Comparison of ENCODE assay signal across 23 cellular contexts in genomic region chr5:5371005-5371404, GRCh38.
DNase-seq lines count a peak whose midpoint lies in the region; ATAC-seq, FAIRE-seq and TF ChIP-seq lines count a peak whose summit lies in the region.
"Had no signal": no experiment of that assay in that cellular context is flagged by ENCODE, and none has a peak within 500 bp of the region (broad histone marks: within the 10 kb centered on the region; RNA-seq: fewer than 3 reads in every experiment).

No MANE protein-coding gene starts in this region.

- peaks cover 10 to 40% (median 22%) of the 10 kb centered on the region in 10 experiments for H3K4me1 ChIP-seq in BLaER1 treated with 17β-estradiol and CSF1 and Interleukin-3, amounts not matched to agents 10 nM and 100 nM

- 0 out of 22 replicates have a peak, but pooled peaks cover 0 to 3% (median 0%) of the 10 kb centered on the region in 11 experiments for H3K9me3 ChIP-seq in BLaER1 treated with 17β-estradiol and CSF1 and Interleukin-3, amounts not matched to agents 10 nM and 100 nM (replicated peaks in 1 of 11)
- H3K9me3 ChIP-seq: BE2C had no signal

- H3K9ac ChIP-seq in BLaER1 treated with 17β-estradiol and CSF1 and Interleukin-3, amounts not matched to agents 10 nM and 100 nM: no peak overlapping the region

- H3K36me3 ChIP-seq in BLaER1 treated with 17β-estradiol and CSF1 and Interleukin-3, amounts not matched to agents 10 nM and 100 nM: no peaks in the 10 kb centered on the region
- H3K36me3 ChIP-seq: BE2C had no signal

- FAIRE-seq in HTR-8/SVneo (lab: Jason Lieb, UNC): peak; percentile 23
- FAIRE-seq: A204.1, G401.6, GM12891, GM19239 had no signal

- no peak for TF ChIP-seq CTCF in VCaP (conservative IDR thresholded peaks at IDR 0.05)

- ATAC-seq in GM19397 (IDR thresholded peaks at IDR 0.05; ENCODE audit: unreplicated experiment): no peak

- H3K4me2 ChIP-seq in BLaER1 treated with 17β-estradiol and CSF1 and Interleukin-3, amounts not matched to agents 10 nM and 100 nM: peak overlapping the region in 6 of 11 experiments; percentile 29 to 53 (median 46); a peak in 9 of 22 replicates

- no peaks in the 10 kb centered on the region for H4K20me1 ChIP-seq in BLaER1 treated with 17β-estradiol and CSF1 and Interleukin-3, amounts not matched to agents 10 nM and 100 nM

- no peak overlapping the region for H3K27ac ChIP-seq in BLaER1 treated with 17β-estradiol and CSF1 and Interleukin-3, amounts not matched to agents 10 nM and 100 nM
- H3K27ac ChIP-seq in VCaP: peak overlapping the region; percentile 58; the same call in 1 of the 2 replicates

- no peak overlapping the region for H3K4me3 ChIP-seq in BLaER1 treated with 17β-estradiol and CSF1 and Interleukin-3, amounts not matched to agents 10 nM and 100 nM

- DNase-seq in HTR-8/SVneo (ENCODE audit: insufficient read length, low spot score) (no peak), NCI-H446 treated with DMSO at 0.1 percent for 48 hours (lab: John Stamatoyannopoulos, UW) (no peak), DMS53 treated with DMSO at 0.1 percent for 48 hours (lab: John Stamatoyannopoulos, UW; ENCODE audit: unreplicated experiment) (no peak)
- DNase-seq: 8988T; ACHN; BE2C; C1 segment of cervical spinal cord; CD4-positive, alpha-beta memory T cell; CD4-positive, CD25-positive, alpha-beta regulatory T cell; CD8-positive, alpha-beta memory T cell; COR-L47; DMS 273 treated with DMSO at 0.1 percent for 48 hours; DMS153; DMS53; DMS79 treated with DMSO at 0.1 percent for 48 hours; GF-D8 had no signal

- H3K27me3 ChIP-seq in BLaER1 treated with 17β-estradiol and CSF1 and Interleukin-3, amounts not matched to agents 10 nM and 100 nM: no peaks in the 10 kb centered on the region
- H3K27me3 ChIP-seq: BE2C had no signal
